ENCODE assay signal across 25 cellular contexts in genomic region chr5:115778417-115778816, GRCh38. TPM values are rescaled to one million over a fixed set of nuclear protein-coding genes. Genes with fewer than 3 reads are reported as not detected.
"Had no signal": no experiment of that assay in that cellular context is flagged by ENCODE, and none has a peak within 500 bp of the region (broad histone marks: within the 10 kb centered on the region; RNA-seq: fewer than 3 reads in every experiment).

No MANE protein-coding gene starts in this region.

- H3K4me3 ChIP-seq: body of pancreas, esophagus muscularis mucosa, heart left ventricle, stomach, transverse colon, uterus had no signal

- H3K9me3 Mint-ChIP-seq: activated CD4-positive, alpha-beta memory T cell treated with anti-CD3 and anti-CD28 coated beads for 36 hours; activated naive CD8-positive, alpha-beta T cell treated with anti-CD3 and anti-CD28 coated beads for 36 hours; mesothelial cell of epicardium; natural killer cell; stimulated activated effector memory CD8-positive, alpha-beta T cell treated with anti-CD3 and anti-CD28 coated beads, Interleukin-12 subunit alpha, Interleukin-12 subunit beta, amount 100 ng/mL, for 72 hours had no signal

- H3K9me3 ChIP-seq: body of pancreas, esophagus muscularis mucosa, heart left ventricle, stomach, transverse colon, uterus had no signal

- H3K4me1 ChIP-seq: body of pancreas, esophagus muscularis mucosa, stomach, transverse colon, uterus had no signal

- FAIRE-seq: colon had no signal

- H3K27ac Mint-ChIP-seq: activated CD4-positive, alpha-beta memory T cell treated with anti-CD3 and anti-CD28 coated beads for 36 hours; activated naive CD8-positive, alpha-beta T cell treated with anti-CD3 and anti-CD28 coated beads for 36 hours; mesothelial cell of epicardium; natural killer cell; progenitor cell of endocrine pancreas; stimulated activated effector memory CD8-positive, alpha-beta T cell treated with anti-CD3 and anti-CD28 coated beads, Interleukin-12 subunit alpha, Interleukin-12 subunit beta, amount 100 ng/mL, for 72 hours; T-helper 17 cell had no signal

- DNase-seq: activated CD4-positive, alpha-beta memory T cell treated with anti-CD3 and anti-CD28 coated beads for 36 hours; activated CD4-positive, alpha-beta T cell treated with anti-CD3 and anti-CD28 coated beads for 48 hours; activated naive CD4-positive, alpha-beta T cell treated with Interleukin-2 at 50 U/mL for 16 hours; activated naive CD8-positive, alpha-beta T cell treated with anti-CD3 and anti-CD28 coated beads for 36 hours; activated T-cell treated with anti-CD3 and anti-CD28 coated beads, Interleukin-2, amount 50 U/mL, for 48 hours; amygdala; body of pancreas; caudate nucleus; effector memory CD4-positive, alpha-beta T cell; heart left ventricle; kidney; natural killer cell; retina; stimulated activated CD4-positive, alpha-beta T cell treated with anti-CD3 and anti-CD28 coated beads, Interleukin-1b, Interleukin-23, amount 100 ng/mL, for 48 hours; stomach; SW 1271; T-helper 17 cell; transverse colon; uterus had no signal

- H3K27me3 ChIP-seq: body of pancreas, esophagus muscularis mucosa, heart left ventricle, stomach, transverse colon, uterus had no signal

- H3K36me3 Mint-ChIP-seq: activated CD4-positive, alpha-beta memory T cell treated with anti-CD3 and anti-CD28 coated beads for 36 hours; activated naive CD8-positive, alpha-beta T cell treated with anti-CD3 and anti-CD28 coated beads for 36 hours; mesothelial cell of epicardium; natural killer cell; stimulated activated effector memory CD8-positive, alpha-beta T cell treated with anti-CD3 and anti-CD28 coated beads, Interleukin-12 subunit alpha, Interleukin-12 subunit beta, amount 100 ng/mL, for 72 hours had no signal

- H3K27ac ChIP-seq: body of pancreas, esophagus muscularis mucosa, stomach, transverse colon, uterus had no signal

- H3K4me3 Mint-ChIP-seq: activated CD4-positive, alpha-beta memory T cell treated with anti-CD3 and anti-CD28 coated beads for 36 hours; activated naive CD8-positive, alpha-beta T cell treated with anti-CD3 and anti-CD28 coated beads for 36 hours; mesothelial cell of epicardium; natural killer cell; stimulated activated effector memory CD8-positive, alpha-beta T cell treated with anti-CD3 and anti-CD28 coated beads, Interleukin-12 subunit alpha, Interleukin-12 subunit beta, amount 100 ng/mL, for 72 hours; T-helper 17 cell had no signal

- ATAC-seq: body of pancreas; natural killer cell; stimulated activated effector memory CD8-positive, alpha-beta T cell treated with anti-CD3 and anti-CD28 coated beads, Interleukin-12 subunit alpha, Interleukin-12 subunit beta, amount 100 ng/mL, for 72 hours; T-helper 17 cell had no signal

- H3K4me1 Mint-ChIP-seq: activated naive CD8-positive, alpha-beta T cell treated with anti-CD3 and anti-CD28 coated beads for 36 hours; mesothelial cell of epicardium; natural killer cell; stimulated activated effector memory CD8-positive, alpha-beta T cell treated with anti-CD3 and anti-CD28 coated beads, Interleukin-12 subunit alpha, Interleukin-12 subunit beta, amount 100 ng/mL, for 72 hours had no signal

- H3K36me3 ChIP-seq: esophagus muscularis mucosa, heart left ventricle, stomach, transverse colon, uterus had no signal

RNA-seq across cellular contexts. Expression of gene CDO1, which starts 38.0 kb away (rescaled TPM):
- total RNA-seq: lung microvascular endothelial cell, natural killer cell, T-helper 17 cell had no signal
